In the genomic region with DNA sequence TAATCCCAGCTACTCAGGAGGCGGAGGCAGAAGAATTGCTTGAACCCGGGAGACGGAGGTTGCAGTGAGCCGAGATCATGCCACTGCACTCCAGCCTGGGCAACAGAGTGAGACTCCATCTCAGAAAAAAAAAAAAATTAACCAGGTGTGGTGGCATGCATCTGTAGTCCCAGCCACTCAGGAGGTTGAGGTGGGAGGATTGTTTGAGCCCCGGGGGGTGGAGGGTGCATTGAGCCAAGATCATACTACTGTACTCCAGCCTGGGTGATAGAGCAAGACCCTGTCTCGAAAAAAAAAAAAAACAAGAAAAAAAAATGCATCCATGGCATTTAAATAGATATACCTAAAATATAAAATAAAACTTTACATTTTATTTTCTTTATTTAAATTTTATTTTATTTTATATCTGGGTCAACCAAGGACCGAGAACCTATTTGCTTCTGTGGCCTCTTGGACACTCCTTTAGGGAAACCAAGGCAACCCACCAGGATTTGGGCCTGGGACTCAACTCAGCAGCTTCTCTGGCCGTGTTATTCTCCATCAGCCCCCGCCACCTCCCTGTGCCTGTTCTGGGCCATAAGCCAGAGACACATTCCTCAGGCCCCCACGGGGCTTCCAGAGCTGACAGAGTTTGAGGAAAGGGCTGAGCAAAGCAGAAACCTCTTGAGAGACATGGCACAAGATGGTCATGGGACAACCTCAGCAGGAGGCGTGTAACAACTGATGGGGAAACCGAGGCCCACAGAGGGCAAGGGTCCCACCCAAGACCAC, we compare ENCODE assay signal across 1 cellular context.
TF ChIP-seq lines count a peak whose summit lies in the region.

No MANE protein-coding gene starts in this region.

TF ChIP-seq in HEK293T, 16 proteins besides CTCF, POLR2A, EP300 and RAD21 (continued from another document):
- TF ChIP-seq, protein P1, sequence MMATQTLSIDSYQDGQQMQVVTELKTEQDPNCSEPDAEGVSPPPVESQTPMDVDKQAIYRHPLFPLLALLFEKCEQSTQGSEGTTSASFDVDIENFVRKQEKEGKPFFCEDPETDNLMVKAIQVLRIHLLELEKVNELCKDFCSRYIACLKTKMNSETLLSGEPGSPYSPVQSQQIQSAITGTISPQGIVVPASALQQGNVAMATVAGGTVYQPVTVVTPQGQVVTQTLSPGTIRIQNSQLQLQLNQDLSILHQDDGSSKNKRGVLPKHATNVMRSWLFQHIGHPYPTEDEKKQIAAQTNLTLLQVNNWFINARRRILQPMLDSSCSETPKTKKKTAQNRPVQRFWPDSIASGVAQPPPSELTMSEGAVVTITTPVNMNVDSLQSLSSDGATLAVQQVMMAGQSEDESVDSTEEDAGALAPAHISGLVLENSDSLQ (IDR thresholded peaks at IDR 0.05), result no peak
- no peak for TF ChIP-seq ARNT (IDR thresholded peaks at IDR 0.05)
